Comparison of ENCODE assay signal across 9 cellular contexts in the genomic region with DNA sequence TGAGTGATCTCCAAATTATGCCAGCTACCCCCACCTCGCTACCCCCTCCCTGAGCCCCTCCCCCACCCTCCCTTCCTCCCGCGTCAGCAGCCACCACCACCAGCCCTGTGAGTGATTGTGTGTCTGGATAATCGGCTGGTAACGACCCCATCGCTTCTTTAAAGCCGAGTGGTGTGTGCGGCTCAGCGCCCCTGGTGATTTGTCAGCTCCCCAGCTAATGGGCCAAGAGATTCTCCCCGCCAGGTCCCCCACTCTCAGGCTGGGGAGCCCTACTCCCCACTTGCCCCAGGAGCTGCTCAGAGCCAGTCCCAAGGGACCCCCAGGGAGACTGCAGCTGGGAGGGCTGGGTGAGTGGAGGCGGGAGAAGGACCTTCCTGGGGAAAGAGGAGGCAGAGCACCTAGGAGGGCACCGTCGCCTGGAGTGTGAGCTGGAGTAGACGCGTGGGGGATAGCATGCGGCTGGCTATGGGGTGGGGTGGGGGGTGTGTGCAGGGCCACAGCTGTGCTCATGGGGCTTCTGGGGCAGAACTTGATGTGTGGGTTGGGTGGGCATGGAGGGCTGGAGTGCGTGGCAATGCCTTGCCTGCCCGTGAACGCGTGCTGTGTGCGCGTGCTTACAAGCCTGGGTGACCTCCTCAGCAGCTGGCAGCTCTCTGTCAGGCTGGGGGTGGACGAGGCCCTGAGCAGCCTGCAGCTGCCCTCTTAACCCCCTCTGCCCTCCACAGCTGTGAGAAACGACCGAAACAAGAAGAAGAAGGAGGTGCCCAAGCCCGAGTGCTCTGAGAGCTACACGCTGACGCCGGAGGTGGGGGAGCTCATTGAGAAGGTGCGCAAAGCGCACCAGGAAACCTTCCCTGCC. TPM values are rescaled to one million over a fixed set of nuclear protein-coding genes. Genes with fewer than 3 reads are reported as not detected.
DNase-seq lines count a peak whose midpoint lies in the region; ATAC-seq and TF ChIP-seq lines count a peak whose summit lies in the region.
"Had no signal": no experiment of that assay in that cellular context is flagged by ENCODE, and none has a peak within 500 bp of the region (broad histone marks: within the 10 kb centered on the region; RNA-seq: fewer than 3 reads in every experiment).

No MANE protein-coding gene starts in this region.

- H3K27me3 ChIP-seq in liver (ENCODE audit: control insufficient read depth in 4 of 4, insufficient read depth in 4 of 4, low read length in 3 of 4) = no peaks in the 10 kb centered on the region

- H3K4me3 ChIP-seq in liver (ENCODE audit: low read depth in 1 of 3, low read length in 3 of 3) = peak overlapping the region in 1 of 3 donors; percentile 21

- no peaks in the 10 kb centered on the region for H3K27me3 Mint-ChIP-seq in activated naive CD8-positive, alpha-beta T cell treated with anti-CD3 and anti-CD28 coated beads, Interleukin-2, amount 10 ng/mL, durations not matched to agents 7 days and 5 days
- H3K27me3 Mint-ChIP-seq in activated naive CD8-positive, alpha-beta T cell treated with anti-CD3 and anti-CD28 coated beads, Interleukin-2, amount 50 U/mL, for 24 hours = no peaks in the 10 kb centered on the region
- no peaks in the 10 kb centered on the region for H3K27me3 Mint-ChIP-seq in stimulated activated naive B cell treated with anti-CD40 and anti-IgM and Interleukin-4, amounts not matched to agents 10 μg/mL and 1 μg/mL and 100 μg/mL, for 72 hours

- peak overlapping the region; percentile 60 to 71 for H3K27ac ChIP-seq in liver (ENCODE audit: low read depth in 1 of 2, low read length in 2 of 2)

- no peak for ATAC-seq in activated naive CD8-positive, alpha-beta T cell treated with anti-CD3 and anti-CD28 coated beads, Interleukin-2, amount 10 ng/mL, durations not matched to agents 7 days and 5 days (ENCODE audit: low read depth)
- ATAC-seq in activated naive CD8-positive, alpha-beta T cell treated with anti-CD3 and anti-CD28 coated beads, Interleukin-2, amount 50 U/mL, for 24 hours = no peak
- peak; percentile 54 to 65 for ATAC-seq in stimulated activated naive B cell treated with anti-CD40 and anti-IgM and Interleukin-4, amounts not matched to agents 10 μg/mL and 1 μg/mL and 100 μg/mL, for 72 hours (replicated peaks)
- ATAC-seq in HG03439 (IDR thresholded peaks at IDR 0.05; ENCODE audit: unreplicated experiment) (no peak), HG02852 (IDR thresholded peaks at IDR 0.05; ENCODE audit: unreplicated experiment) (no peak)

- 40% methylated on average over 31 of the region's 31 CpGs for WGBS in liver

- no peaks in the 10 kb centered on the region for H3K9me3 Mint-ChIP-seq in activated naive CD8-positive, alpha-beta T cell treated with anti-CD3 and anti-CD28 coated beads, Interleukin-2, amount 10 ng/mL, durations not matched to agents 7 days and 5 days
- H3K9me3 Mint-ChIP-seq in activated naive CD8-positive, alpha-beta T cell treated with anti-CD3 and anti-CD28 coated beads, Interleukin-2, amount 50 U/mL, for 24 hours = no peaks in the 10 kb centered on the region
- no peaks in the 10 kb centered on the region for H3K9me3 Mint-ChIP-seq in stimulated activated naive B cell treated with anti-CD40 and anti-IgM and Interleukin-4, amounts not matched to agents 10 μg/mL and 1 μg/mL and 100 μg/mL, for 72 hours

- POLR2A ChIA-PET in activated naive CD8-positive, alpha-beta T cell treated with anti-CD3 and anti-CD28 coated beads, Interleukin-2, amount 10 ng/mL, durations not matched to agents 7 days and 5 days (lab: Charles Lee) = interaction anchor here (1.0 to 2.2 kb wide), 3 partner anchors 28 to 189 kb away, joined by 3 to 17 read pairs (median 3); no protein-coding TSS in a partner anchor

- peaks cover 2 to 8% (median 7%) of the 10 kb centered on the region in 4 donors for H3K36me3 ChIP-seq in liver (ENCODE audit: control insufficient read depth in 4 of 4, insufficient read depth in 3 of 4, low read depth in 1 of 4, low read length in 3 of 4)

- peak overlapping the region; percentile 82 for H3K27ac Mint-ChIP-seq in activated naive CD8-positive, alpha-beta T cell treated with anti-CD3 and anti-CD28 coated beads, Interleukin-2, amount 10 ng/mL, durations not matched to agents 7 days and 5 days
- H3K27ac Mint-ChIP-seq in activated naive CD8-positive, alpha-beta T cell treated with anti-CD3 and anti-CD28 coated beads, Interleukin-2, amount 50 U/mL, for 24 hours = no peak overlapping the region
- H3K27ac Mint-ChIP-seq in stimulated activated naive B cell treated with anti-CD40 and anti-IgM and Interleukin-4, amounts not matched to agents 10 μg/mL and 1 μg/mL and 100 μg/mL, for 72 hours = peak overlapping the region; percentile 62

- H3K36me3 Mint-ChIP-seq in activated naive CD8-positive, alpha-beta T cell treated with anti-CD3 and anti-CD28 coated beads, Interleukin-2, amount 10 ng/mL, durations not matched to agents 7 days and 5 days = peaks cover 19% of the 10 kb centered on the region
- H3K36me3 Mint-ChIP-seq in activated naive CD8-positive, alpha-beta T cell treated with anti-CD3 and anti-CD28 coated beads, Interleukin-2, amount 50 U/mL, for 24 hours (ENCODE audit: low read depth) = peaks cover 14% of the 10 kb centered on the region
- H3K36me3 Mint-ChIP-seq in stimulated activated naive B cell treated with anti-CD40 and anti-IgM and Interleukin-4, amounts not matched to agents 10 μg/mL and 1 μg/mL and 100 μg/mL, for 72 hours = peaks cover 40 to 58% of the 10 kb centered on the region in 2 donors

- no peak overlapping the region for H3K9ac ChIP-seq in liver (ENCODE audit: low read depth in 1 of 2, low read length in 2 of 2)

- H3K4me1 ChIP-seq in liver (ENCODE audit: control insufficient read depth in 4 of 4, insufficient read depth in 4 of 4, low read length in 3 of 4) = peaks cover 48 to 97% (median 90%) of the 10 kb centered on the region in 4 donors

- DNase-seq in activated naive CD8-positive, alpha-beta T cell treated with anti-CD3 and anti-CD28 coated beads, Interleukin-2, amount 10 ng/mL, durations not matched to agents 7 days and 5 days = no peak
- DNase-seq in activated naive CD8-positive, alpha-beta T cell treated with anti-CD3 and anti-CD28 coated beads, Interleukin-2, amount 50 U/mL, for 24 hours = no peak
- DNase-seq in SHP77 (lab: John Stamatoyannopoulos, UW) (peak; percentile 48 to 68), putamen (ENCODE audit: low spot score) (no peak)
- no peak for DNase-seq in stimulated activated naive B cell treated with anti-CD40 and anti-IgM and Interleukin-4, amounts not matched to agents 10 μg/mL and 1 μg/mL and 100 μg/mL, for 72 hours
- DNase-seq: OCI-M1 had no signal

- H3K4me1 Mint-ChIP-seq in activated naive CD8-positive, alpha-beta T cell treated with anti-CD3 and anti-CD28 coated beads, Interleukin-2, amount 10 ng/mL, durations not matched to agents 7 days and 5 days = peaks cover 35% of the 10 kb centered on the region
- peaks cover 36% of the 10 kb centered on the region for H3K4me1 Mint-ChIP-seq in activated naive CD8-positive, alpha-beta T cell treated with anti-CD3 and anti-CD28 coated beads, Interleukin-2, amount 50 U/mL, for 24 hours
- peaks cover 61 to 88% of the 10 kb centered on the region in 2 donors for H3K4me1 Mint-ChIP-seq in stimulated activated naive B cell treated with anti-CD40 and anti-IgM and Interleukin-4, amounts not matched to agents 10 μg/mL and 1 μg/mL and 100 μg/mL, for 72 hours

- H3K4me3 Mint-ChIP-seq in activated naive CD8-positive, alpha-beta T cell treated with anti-CD3 and anti-CD28 coated beads, Interleukin-2, amount 10 ng/mL, durations not matched to agents 7 days and 5 days = no peak overlapping the region
- H3K4me3 Mint-ChIP-seq in activated naive CD8-positive, alpha-beta T cell treated with anti-CD3 and anti-CD28 coated beads, Interleukin-2, amount 50 U/mL, for 24 hours = no peak overlapping the region
- no peak overlapping the region for H3K4me3 Mint-ChIP-seq in stimulated activated naive B cell treated with anti-CD40 and anti-IgM and Interleukin-4, amounts not matched to agents 10 μg/mL and 1 μg/mL and 100 μg/mL, for 72 hours

- no peak for TF ChIP-seq CTCF in liver (IDR thresholded peaks at IDR 0.05; ENCODE audit: low read depth, low read length, missing input control)

- no peak for TF ChIP-seq RAD21 in liver (IDR thresholded peaks at IDR 0.05)

- no peaks in the 10 kb centered on the region for H3K9me3 ChIP-seq in liver (ENCODE audit: control insufficient read depth in 4 of 4, low read length in 3 of 4)

TF ChIP-seq in liver, 16 proteins besides CTCF, POLR2A, EP300 and RAD21 (continues in another document):
- TF ChIP-seq, protein P1, sequence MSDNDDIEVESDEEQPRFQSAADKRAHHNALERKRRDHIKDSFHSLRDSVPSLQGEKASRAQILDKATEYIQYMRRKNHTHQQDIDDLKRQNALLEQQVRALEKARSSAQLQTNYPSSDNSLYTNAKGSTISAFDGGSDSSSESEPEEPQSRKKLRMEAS (IDR thresholded peaks at IDR 0.05) = no peak
- no peak for TF ChIP-seq GABPA (IDR thresholded peaks at IDR 0.05 in 1 of 2, conservative IDR thresholded peaks at IDR 0.05 in 1 of 2)
- no peak for TF ChIP-seq HNF4A (conservative IDR thresholded peaks at IDR 0.05)
- TF ChIP-seq RXRA (IDR thresholded peaks at IDR 0.05) = no peak
- no peak for TF ChIP-seq FOXA2 (IDR thresholded peaks at IDR 0.05)
- TF ChIP-seq YY1 (IDR thresholded peaks at IDR 0.05) = no peak
- TF ChIP-seq JUND (IDR thresholded peaks at IDR 0.05) = no peak
- no peak for TF ChIP-seq HNF4G (IDR thresholded peaks at IDR 0.05)
- no peak for TF ChIP-seq EGR1 (IDR thresholded peaks at IDR 0.05; ENCODE audit: low read depth in 2 of 2)
- TF ChIP-seq FOXA1 (IDR thresholded peaks at IDR 0.05) = no peak
- no peak for TF ChIP-seq SP1 (IDR thresholded peaks at IDR 0.05)
- no peak for TF ChIP-seq NR2F2 (IDR thresholded peaks at IDR 0.05)
- TF ChIP-seq TAF1 (conservative IDR thresholded peaks at IDR 0.05) = no peak
- no peak for TF ChIP-seq ATF3 (IDR thresholded peaks at IDR 0.05)

RNA-seq across cellular contexts. Expression of gene GJD3, which starts 13.1 kb away (rescaled TPM):
- under 1 TPM in 1 of 2 experiments, not detected in 1; 0.48 TPM for total RNA-seq in activated naive CD8-positive, alpha-beta T cell treated with anti-CD3 and anti-CD28 coated beads, Interleukin-2, amount 10 ng/mL, durations not matched to agents 7 days and 5 days
- under 1 TPM; 0.47 to 0.59 TPM for total RNA-seq in liver
- under 1 TPM in 1 of 2 donors, not detected in 1; 0.48 TPM for polyA plus RNA-seq in liver

RNA-seq across cellular contexts. Expression of gene RARA, which starts 42.4 kb away (rescaled TPM):
- 10 to 100 TPM; 51.7 to 53.6 TPM for total RNA-seq in activated naive CD8-positive, alpha-beta T cell treated with anti-CD3 and anti-CD28 coated beads, Interleukin-2, amount 10 ng/mL, durations not matched to agents 7 days and 5 days
- 10 to 100 TPM in 1 of 2 donors, 1 to 10 TPM in 1; 8.7 to 12.9 TPM for total RNA-seq in liver
- polyA plus RNA-seq in liver = 10 to 100 TPM in 1 of 2 donors, 1 to 10 TPM in 1; 6.6 to 26.2 TPM

Comparison
In these comparisons a context has a peak if more than half of its experiments do, and no peak if none do; other contexts are left out.
1. ATAC-seq: peak in stimulated activated naive B cell treated with anti-CD40 and anti-IgM and Interleukin-4, amounts not matched to agents 10 μg/mL and 1 μg/mL and 100 μg/mL, for 72 hours (2 of 2); none in activated naive CD8-positive, alpha-beta T cell treated with anti-CD3 and anti-CD28 coated beads, Interleukin-2, amount 10 ng/mL, durations not matched to agents 7 days and 5 days (single experiment), activated naive CD8-positive, alpha-beta T cell treated with anti-CD3 and anti-CD28 coated beads, Interleukin-2, amount 50 U/mL, for 24 hours (single experiment), HG03439 (single experiment) and HG02852 (single experiment).
2. DNase-seq: peak in SHP77 (2 of 2); none in activated naive CD8-positive, alpha-beta T cell treated with anti-CD3 and anti-CD28 coated beads, Interleukin-2, amount 10 ng/mL, durations not matched to agents 7 days and 5 days (single experiment), activated naive CD8-positive, alpha-beta T cell treated with anti-CD3 and anti-CD28 coated beads, Interleukin-2, amount 50 U/mL, for 24 hours (single experiment), stimulated activated naive B cell treated with anti-CD40 and anti-IgM and Interleukin-4, amounts not matched to agents 10 μg/mL and 1 μg/mL and 100 μg/mL, for 72 hours (single experiment) and putamen (single experiment).